Comparison of ENCODE assay signal across 20 cellular contexts in genomic region chr5:107393846-107394245, GRCh38.
DNase-seq lines count a peak whose midpoint lies in the region; FAIRE-seq and TF ChIP-seq lines count a peak whose summit lies in the region.
"Had no signal": no experiment of that assay in that cellular context is flagged by ENCODE, and none has a peak within 500 bp of the region (broad histone marks: within the 10 kb centered on the region; RNA-seq: fewer than 3 reads in every experiment).

No MANE protein-coding gene starts in this region.

- H3K4me3 ChIP-seq in OCI-LY1 (ENCODE audit: low read depth, low read length, poor library complexity, severe bottlenecking) (no peak overlapping the region), H1 (ENCODE audit: extremely low read depth in 1 of 4, insufficient read depth in 2 of 4, low read depth in 3 of 4, low read length in 4 of 4) (no peak overlapping the region), vagina (no peak overlapping the region)
- H3K4me3 ChIP-seq: BLaER1, PC-9, SJSA1 had no signal

- H3K4ac ChIP-seq in H1 (replicated peaks; ENCODE audit: insufficient read length, low read depth, low read length): no peak overlapping the region

- peak; percentile 48 for FAIRE-seq in H1 (lab: Jason Lieb, UNC)
- no peak for FAIRE-seq in urothelium cell line (lab: Jason Lieb, UNC)
- FAIRE-seq: G401.6, HTR-8/SVneo had no signal

- H3F3A ChIP-seq in OCI-LY1 (ENCODE audit: insufficient read depth, low read length): no peaks in the 10 kb centered on the region

- no peak overlapping the region for H2BK5ac ChIP-seq in H1 (ENCODE audit: low read depth, low read length)

- no peak overlapping the region for H2AFZ ChIP-seq in OCI-LY1 (ENCODE audit: low read length)
- no peak overlapping the region for H2AFZ ChIP-seq in H1 (ENCODE audit: low read length)
- H2AFZ ChIP-seq: PC-9 had no signal

- H3K27ac ChIP-seq in OCI-LY1 (ENCODE audit: low read depth, low read length, poor library complexity, severe bottlenecking): peak overlapping the region; percentile 41
- H3K27ac ChIP-seq in H1 (ENCODE audit: low read depth, low read length): no peak overlapping the region
- H3K27ac ChIP-seq in vagina: peak overlapping the region; percentile 57
- H3K27ac ChIP-seq: BLaER1, HL-60, SJSA1 had no signal

- H3K9me3 Mint-ChIP-seq in mesothelial cell of epicardium: no peaks in the 10 kb centered on the region
- H3K9me3 Mint-ChIP-seq: CD8-positive, alpha-beta memory T cell had no signal

- H3K9me3 ChIP-seq in OCI-LY1 (ENCODE audit: low read length): no peaks in the 10 kb centered on the region
- H3K9me3 ChIP-seq in H1 (ENCODE audit: insufficient read depth in 2 of 2, low read depth in 1 of 2, low read length in 1 of 2): no peaks in the 10 kb centered on the region
- no peaks in the 10 kb centered on the region for H3K9me3 ChIP-seq in vagina
- H3K9me3 ChIP-seq: SJSA1 had no signal

- H3K4me1 ChIP-seq in OCI-LY1 (ENCODE audit: insufficient read depth, low read length, severe bottlenecking) (peaks cover 65% of the 10 kb centered on the region), H1 (replicated peaks in 1 of 4; ENCODE audit: control insufficient read depth in 3 of 4, insufficient read depth in 4 of 4, low read length in 3 of 4) (peaks cover 0 to 9% (median 2%) of the 10 kb centered on the region in 4 experiments; a peak in 3 of 7 replicates), vagina (peaks cover 46% of the 10 kb centered on the region)

- no peak for TF ChIP-seq RAD21 in H1 (IDR thresholded peaks at IDR 0.05 in 1 of 2, conservative IDR thresholded peaks at IDR 0.05 in 1 of 2; ENCODE audit: low read depth in 2 of 2, low read length in 2 of 2)

- peaks cover 4% of the 10 kb centered on the region for H3K36me3 Mint-ChIP-seq in mesothelial cell of epicardium

- no peak overlapping the region for H2BK20ac ChIP-seq in H1 (ENCODE audit: low read length)

- no peak overlapping the region for H4K8ac ChIP-seq in H1 (ENCODE audit: extremely low read depth, insufficient read depth, low read length)

- POLR2A ChIA-PET in H1 (lab: Charles Lee; ENCODE audit: partially characterized antibody): no interaction called here

- TF ChIP-seq EP300 in H1 (IDR thresholded peaks at IDR 0.05; ENCODE audit: borderline replicate concordance in 1 of 2, low read depth in 2 of 2, low read length in 2 of 2): no peak

- no peak overlapping the region for H2BK15ac ChIP-seq in H1 (ENCODE audit: low read length)

- H4K91ac ChIP-seq in H1 (replicated peaks; ENCODE audit: insufficient read length, low read length): no peak overlapping the region

- intact Hi-C loops in vagina (cut with DNase I): no loop called here

- no peak overlapping the region for H2BK12ac ChIP-seq in H1 (ENCODE audit: low read depth, low read length)

- no peak overlapping the region for H3K23ac ChIP-seq in H1 (ENCODE audit: insufficient read length)

- no peak overlapping the region for H3K4me2 ChIP-seq in OCI-LY1 (ENCODE audit: low read length)
- H3K4me2 ChIP-seq in H1 (ENCODE audit: insufficient read depth in 1 of 2, low read depth in 2 of 2, low read length in 2 of 2): no peak overlapping the region
- H3K4me2 ChIP-seq: BLaER1, PC-9 had no signal

- H3K9me2 ChIP-seq in OCI-LY1 (ENCODE audit: low read depth, low read length): no peaks in the 10 kb centered on the region

- H3K9ac ChIP-seq in OCI-LY1 (ENCODE audit: low read length): no peak overlapping the region
- no peak overlapping the region for H3K9ac ChIP-seq in H1 (replicated peaks in 1 of 4; ENCODE audit: extremely low read depth in 1 of 4, low read depth in 3 of 4, low read length in 3 of 4)
- H3K9ac ChIP-seq: BLaER1 had no signal

- DNase-seq in H1 (ENCODE audit: low read depth in 1 of 2, low spot score in 2 of 2) (no peak), mesothelial cell of epicardium (ENCODE audit: low spot score in 2 of 2, unreplicated experiment in 2 of 2) (no peak), vagina (ENCODE audit: extremely low spot score in 2 of 2) (no peak), urothelium cell line (ENCODE audit: low spot score) (no peak), AG08395 (ENCODE audit: low spot score) (no peak), NCI-H2171 (lab: John Stamatoyannopoulos, UW) (no peak)
- DNase-seq: CD8-positive, alpha-beta memory T cell; DND-41; HCEC 1CT; MV-4-11; NCI-H1417 treated with DMSO at 0.1 percent for 48 hours; NCI-H1930; NCI-H748 treated with DMSO at 0.1 percent for 48 hours; PC-9 had no signal

- H2BK120ac ChIP-seq in H1 (replicated peaks; ENCODE audit: low read depth, low read length): no peak overlapping the region

- no peaks in the 10 kb centered on the region; the same call in 1 of the 2 replicates for H3K23me2 ChIP-seq in H1 (ENCODE audit: low read depth, low read length)

- no peaks in the 10 kb centered on the region for H3K27me3 Mint-ChIP-seq in mesothelial cell of epicardium (ENCODE audit: low read depth)

- TF ChIP-seq POLR2A in H1 (IDR thresholded peaks at IDR 0.05; ENCODE audit: control extremely low read depth in 1 of 2, low read depth in 2 of 2, low read length in 2 of 2) (no peak), vagina (IDR thresholded peaks at IDR 0.05) (no peak)

- TF ChIP-seq CTCF in OCI-LY1 (IDR thresholded peaks at IDR 0.05; ENCODE audit: low read length): no peak
- TF ChIP-seq CTCF in H1 (IDR thresholded peaks at IDR 0.05; ENCODE audit: control extremely low read depth in 1 of 3, insufficient read depth in 1 of 3, low read depth in 1 of 3, low read length in 3 of 3): no peak
- no peak for TF ChIP-seq CTCF in mesothelial cell of epicardium (IDR thresholded peaks at IDR 0.05; ENCODE audit: unreplicated experiment)
- no peak for TF ChIP-seq CTCF in vagina (IDR thresholded peaks at IDR 0.05)

- no peaks in the 10 kb centered on the region for H3K79me2 ChIP-seq in OCI-LY1 (ENCODE audit: insufficient read depth, low read length)
- H3K79me2 ChIP-seq in H1 (ENCODE audit: control insufficient read depth in 1 of 2, insufficient read depth in 2 of 2, low read length in 2 of 2): no peaks in the 10 kb centered on the region

- H3K27me3 ChIP-seq in OCI-LY1 (ENCODE audit: insufficient read depth, low read length) (no peaks in the 10 kb centered on the region), H1 (replicated peaks in 1 of 4; ENCODE audit: control insufficient read depth in 3 of 4, extremely low read depth in 1 of 4, insufficient read depth in 3 of 4, low read length in 3 of 4) (no peaks in the 10 kb centered on the region), vagina (no peaks in the 10 kb centered on the region)
- H3K27me3 ChIP-seq: BLaER1, SJSA1 had no signal

- no peak overlapping the region for H3K18ac ChIP-seq in H1 (ENCODE audit: extremely low read depth, low read length)

- H2AK5ac ChIP-seq in H1 (ENCODE audit: low read depth, low read length): no peak overlapping the region

- no peak overlapping the region for H3K4me3 Mint-ChIP-seq in mesothelial cell of epicardium
- H3K4me3 Mint-ChIP-seq: CD8-positive, alpha-beta memory T cell had no signal

- peaks cover 60% of the 10 kb centered on the region for H3K4me1 Mint-ChIP-seq in mesothelial cell of epicardium

- WGBS in H1 (ENCODE audit: extremely low coverage in 1 of 2, insufficient coverage in 1 of 2, insufficient read length in 1 of 2, insufficient replicate concordance in 2 of 2, low coverage in 1 of 2, low lambda C conversion rate in 2 of 2, missing lambda C conversion rate in 1 of 2), 2 experiments: 88% methylated on average over 2 of the region's 2 CpGs; no CpG with 5 or more reads in 1 of the 2 experiments

- no peaks in the 10 kb centered on the region for H4K20me1 ChIP-seq in OCI-LY1 (ENCODE audit: insufficient read depth, low read length)
- no peaks in the 10 kb centered on the region for H4K20me1 ChIP-seq in H1 (replicated peaks in 1 of 2; ENCODE audit: control insufficient read depth in 1 of 2, insufficient read depth in 2 of 2, low read length in 2 of 2)
- H4K20me1 ChIP-seq: BLaER1 had no signal

- H3K56ac ChIP-seq in H1 (replicated peaks; ENCODE audit: insufficient read length, low read depth, low read length): no peak overlapping the region

- H3K14ac ChIP-seq in H1 (ENCODE audit: insufficient read length): no peak overlapping the region

- H4K5ac ChIP-seq in H1 (ENCODE audit: insufficient read length, low read depth, low read length): no peak overlapping the region

- CTCF ChIA-PET in H1 (lab: Charles Lee; ENCODE audit: partially characterized antibody): no interaction called here

- H3K79me1 ChIP-seq in H1 (ENCODE audit: low read depth, low read length): no peaks in the 10 kb centered on the region; the same call in 1 of the 2 replicates

- H3K27ac Mint-ChIP-seq in mesothelial cell of epicardium: peak overlapping the region; percentile 19
- H3K27ac Mint-ChIP-seq: CD8-positive, alpha-beta memory T cell had no signal

- peaks cover 8% of the 10 kb centered on the region; the same call in 1 of the 2 replicates for H3K36me3 ChIP-seq in OCI-LY1 (ENCODE audit: insufficient read depth, low read length)
- H3K36me3 ChIP-seq in H1 (ENCODE audit: control insufficient read depth in 2 of 4, insufficient read depth in 4 of 4, low read length in 3 of 4): no peaks in the 10 kb centered on the region
- no peaks in the 10 kb centered on the region for H3K36me3 ChIP-seq in vagina
- H3K36me3 ChIP-seq: BLaER1, SJSA1 had no signal

TF ChIP-seq in H1, 55 proteins besides CTCF, POLR2A, EP300 and RAD21:
- TF ChIP-seq SIRT6 (IDR thresholded peaks at IDR 0.05; ENCODE audit: low read length): no peak
TF ChIP-seq in H1: peak in this region for 0.
